25 cellular contexts compared by ENCODE assay signal in the genomic region with DNA sequence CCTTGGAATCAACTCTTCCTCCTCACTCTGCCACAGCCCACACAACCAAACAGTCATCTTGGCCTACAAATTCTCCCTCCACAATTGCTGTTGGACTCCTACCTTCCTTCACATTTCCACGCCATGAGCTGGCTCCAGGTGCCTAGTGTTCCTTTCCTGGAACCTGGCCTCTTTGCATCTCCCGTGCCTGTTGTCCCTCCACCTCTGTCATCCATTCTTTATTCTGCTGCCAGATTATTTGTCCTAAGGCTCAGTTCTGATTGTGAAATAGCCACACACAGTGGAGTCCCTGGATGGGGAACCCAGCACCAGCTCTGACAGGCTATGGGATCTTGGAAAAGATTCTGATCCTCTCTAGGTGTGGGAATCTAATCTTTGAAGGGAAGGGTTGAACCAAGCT.
DNase-seq lines count a peak whose midpoint lies in the region; ATAC-seq, FAIRE-seq and TF ChIP-seq lines count a peak whose summit lies in the region.
"Had no signal": no experiment of that assay in that cellular context is flagged by ENCODE, and none has a peak within 500 bp of the region (broad histone marks: within the 10 kb centered on the region; RNA-seq: fewer than 3 reads in every experiment).

No MANE protein-coding gene starts in this region.

- no peak overlapping the region for H3K9ac ChIP-seq in HepG2 (ENCODE audit: insufficient read depth, low read depth, low read length)
- H3K9ac ChIP-seq in PC-3 (ENCODE audit: low read length): no peak overlapping the region

- CTCF ChIA-PET in activated naive CD4-positive, alpha-beta T cell treated with anti-CD3 and anti-CD28 coated beads for 36 hours (lab: Charles Lee): interaction anchor here (0.5 kb wide), 1 partner anchor 85 kb away, joined by 3 read pairs; no protein-coding TSS in a partner anchor
- CTCF ChIA-PET in activated naive CD4-positive, alpha-beta T cell treated with anti-CD3 and anti-CD28 coated beads, Interleukin-2, amount 10 ng/mL, durations not matched to agents 7 days and 5 days (lab: Charles Lee): interaction anchor here (0.6 to 0.8 kb wide), 2 partner anchors 16 to 23 kb away, joined by 3 read pairs; no protein-coding TSS in a partner anchor
- CTCF ChIA-PET in HepG2 (lab: Yijun Ruan, JAX; ENCODE audit: low intra/inter-chr PET ratio, low total read pairs): no interaction called here
- CTCF ChIA-PET in PC-3 (lab: Charles Lee): no interaction called here

- no peak for TF ChIP-seq RAD21 in HepG2 (CRISPR knock-in tag; IDR thresholded peaks at IDR 0.05)

- H2AFZ ChIP-seq in HepG2 (ENCODE audit: low read length): no peak overlapping the region
- no peak overlapping the region for H2AFZ ChIP-seq in PC-3 (ENCODE audit: low read length)
- H2AFZ ChIP-seq: GM23338 had no signal

- no peaks in the 10 kb centered on the region for H3K4me1 ChIP-seq in breast epithelium
- peaks cover 46% of the 10 kb centered on the region for H3K4me1 ChIP-seq in HepG2 (ENCODE audit: insufficient read depth, low read length)
- H3K4me1 ChIP-seq in prostate gland (replicated peaks): peaks cover 7% of the 10 kb centered on the region
- no peaks in the 10 kb centered on the region for H3K4me1 ChIP-seq in PC-3 (ENCODE audit: insufficient read depth, low read length)
- H3K4me1 ChIP-seq: A549 had no signal

- intact Hi-C loops in activated naive CD4-positive, alpha-beta T cell treated with anti-CD3 and anti-CD28 coated beads for 36 hours (cut with micrococcal nuclease): no loop called here
- intact Hi-C loops in breast epithelium (cut with DNase I; ENCODE audit: low total_unique reads): no loop called here
- intact Hi-C loops in HepG2 (cut with micrococcal nuclease; ENCODE audit: unreplicated experiment): loop anchor here (2.0 kb wide), 1 partner anchor 18 kb away; no protein-coding TSS in a partner anchor
- intact Hi-C loops in prostate gland (cut with DNase I): no loop called here
- intact Hi-C loops in PC-3 (cut with micrococcal nuclease): no loop called here

- no peak for FAIRE-seq in HepG2 (lab: Jason Lieb, UNC)
- FAIRE-seq: A549, GM12891, GM18507 had no signal

- TF ChIP-seq CTCF in breast epithelium (IDR thresholded peaks at IDR 0.05) (no peak), HepG2 (CRISPR knock-in tag; IDR thresholded peaks at IDR 0.05) (no peak), prostate gland (IDR thresholded peaks at IDR 0.05) (no peak), PC-3 (conservative IDR thresholded peaks at IDR 0.05; ENCODE audit: low read depth, low read length) (no peak)

- H3K79me2 ChIP-seq in HepG2 (ENCODE audit: insufficient read depth, low read length) (no peaks in the 10 kb centered on the region), PC-3 (ENCODE audit: low read length) (no peaks in the 10 kb centered on the region)

- H3K4me3 Mint-ChIP-seq in activated naive CD4-positive, alpha-beta T cell treated with anti-CD3 and anti-CD28 coated beads for 36 hours: no peak overlapping the region
- H3K4me3 Mint-ChIP-seq in activated naive CD4-positive, alpha-beta T cell treated with anti-CD3 and anti-CD28 coated beads, Interleukin-2, amount 10 ng/mL, durations not matched to agents 7 days and 5 days: no peak overlapping the region
- H3K4me3 Mint-ChIP-seq: CD4-positive, alpha-beta memory T cell; GM23338; H9; HFFc6 had no signal

- H3K27ac ChIP-seq in breast epithelium (peak overlapping the region; percentile 57 to 67), HepG2 (ENCODE audit: extremely low read length, insufficient read depth, low read length) (no peak overlapping the region), prostate gland (peak overlapping the region; percentile 6 to 63), PC-3 (ENCODE audit: low read length) (no peak overlapping the region)
- H3K27ac ChIP-seq: A549 had no signal

- H3K9me3 ChIP-seq in breast epithelium (no peaks in the 10 kb centered on the region), HepG2 (ENCODE audit: low read length) (peaks cover 7% of the 10 kb centered on the region), prostate gland (no peaks in the 10 kb centered on the region), PC-3 (ENCODE audit: low read length) (no peaks in the 10 kb centered on the region; the same call in 1 of the 2 replicates)

- H3K9me2 ChIP-seq in PC-3 (replicated peaks; ENCODE audit: low read length): no peaks in the 10 kb centered on the region

- no peak for DNase-seq in activated naive CD4-positive, alpha-beta T cell treated with anti-CD3 and anti-CD28 coated beads for 36 hours
- DNase-seq in activated naive CD4-positive, alpha-beta T cell treated with anti-CD3 and anti-CD28 coated beads, Interleukin-2, amount 10 ng/mL, durations not matched to agents 7 days and 5 days: no peak
- DNase-seq in breast epithelium (ENCODE audit: low spot score in 2 of 2): peak; percentile 52 to 86
- DNase-seq in HepG2 (ENCODE audit: low spot score): peak; percentile 32
- DNase-seq in prostate gland (ENCODE audit: low spot score): peak; percentile 76
- no peak for DNase-seq in SKM-1 (lab: John Stamatoyannopoulos, UW; ENCODE audit: unreplicated experiment)
- DNase-seq in PC-3: no peak
- DNase-seq in NCI-H526 (lab: John Stamatoyannopoulos, UW): no peak
- DNase-seq: 8988T; ACHN; AML-193; C1 segment of cervical spinal cord; Calu3; CD4-positive, alpha-beta memory T cell; COR-L47; DMS53; DMS79 treated with DMSO at 0.1 percent for 48 hours; GF-D8; H9; HFFc6 had no signal

- in situ Hi-C loops in HepG2 (cut with HindIII; ENCODE audit: extremely low pct_ligation_motif_present, low pct_unique_long_range_greater_than_20kb): no loop called here

- WGBS in HepG2 (ENCODE audit: low lambda C conversion rate): 13% methylated on average over 2 of the region's 2 CpGs
- 51% methylated on average over 2 of the region's 2 CpGs for WGBS in prostate gland

- TF ChIP-seq EP300 in HepG2 (IDR thresholded peaks at IDR 0.05; ENCODE audit: low read depth in 2 of 2, low read length in 2 of 2): no peak
- TF ChIP-seq EP300 in HepG2 (CRISPR knock-in tag; IDR thresholded peaks at IDR 0.05; ENCODE audit: borderline replicate concordance): no peak

- BruUV-seq in HepG2 (replicated peaks; lab: Mats Ljungman, UMichigan) (no TSS peak), PC-3 (replicated peaks; lab: Mats Ljungman, UMichigan) (no TSS peak)

- peaks cover 2% of the 10 kb centered on the region for H3K27me3 Mint-ChIP-seq in activated naive CD4-positive, alpha-beta T cell treated with anti-CD3 and anti-CD28 coated beads for 36 hours (ENCODE audit: low read depth)
- H3K27me3 Mint-ChIP-seq in activated naive CD4-positive, alpha-beta T cell treated with anti-CD3 and anti-CD28 coated beads, Interleukin-2, amount 10 ng/mL, durations not matched to agents 7 days and 5 days: peaks cover 4% of the 10 kb centered on the region

- POLR2A ChIA-PET in HepG2 (lab: Yijun Ruan, JAX): interaction anchor here (0.6 kb wide), 1 partner anchor 10 kb away, joined by 3 read pairs; no protein-coding TSS in a partner anchor
- POLR2A ChIA-PET in PC-3 (lab: Charles Lee; ENCODE audit: unreplicated experiment): no interaction called here

- H3K27me3 ChIP-seq in breast epithelium (no peaks in the 10 kb centered on the region), HepG2 (ENCODE audit: control insufficient read depth in 1 of 2, insufficient read depth in 2 of 2, low read length in 2 of 2) (no peaks in the 10 kb centered on the region), prostate gland (replicated peaks; ENCODE audit: insufficient read depth) (no peaks in the 10 kb centered on the region), PC-3 (ENCODE audit: low read length) (no peaks in the 10 kb centered on the region)

- no peak for TF ChIP-seq POLR2A in breast epithelium (IDR thresholded peaks at IDR 0.05)
- no peak for TF ChIP-seq POLR2A in HepG2 (IDR thresholded peaks at IDR 0.05; ENCODE audit: insufficient read depth in 1 of 2, low read depth in 2 of 2, low read length in 2 of 2)
- no peak for TF ChIP-seq POLR2A in prostate gland (IDR thresholded peaks at IDR 0.05)

- H3K4me2 ChIP-seq in HepG2 (ENCODE audit: low read depth, low read length) (no peak overlapping the region; the same call in 1 of the 2 replicates), PC-3 (ENCODE audit: low read length) (no peak overlapping the region)
- H3K4me2 ChIP-seq: A549, GM23338 had no signal

- no peaks in the 10 kb centered on the region for H3F3A ChIP-seq in PC-3 (ENCODE audit: low read length, unreplicated experiment)

- peak overlapping the region; percentile 19 for H3K27ac Mint-ChIP-seq in activated naive CD4-positive, alpha-beta T cell treated with anti-CD3 and anti-CD28 coated beads for 36 hours
- no peak overlapping the region for H3K27ac Mint-ChIP-seq in activated naive CD4-positive, alpha-beta T cell treated with anti-CD3 and anti-CD28 coated beads, Interleukin-2, amount 10 ng/mL, durations not matched to agents 7 days and 5 days
- H3K27ac Mint-ChIP-seq: GM23338, H9, HFFc6 had no signal

- no peaks in the 10 kb centered on the region for H3K36me3 Mint-ChIP-seq in activated naive CD4-positive, alpha-beta T cell treated with anti-CD3 and anti-CD28 coated beads for 36 hours (ENCODE audit: low read depth)
- peaks cover 2% of the 10 kb centered on the region for H3K36me3 Mint-ChIP-seq in activated naive CD4-positive, alpha-beta T cell treated with anti-CD3 and anti-CD28 coated beads, Interleukin-2, amount 10 ng/mL, durations not matched to agents 7 days and 5 days
- H3K36me3 Mint-ChIP-seq: CD4-positive, alpha-beta memory T cell had no signal

- H3K4me3 ChIP-seq in breast epithelium (no peak overlapping the region), HepG2 (replicated peaks in 1 of 3; ENCODE audit: insufficient read depth in 1 of 3, low read depth in 2 of 3, low read length in 3 of 3) (no peak overlapping the region), prostate gland (no peak overlapping the region), PC-3 (ENCODE audit: low read length) (no peak overlapping the region)
- H3K4me3 ChIP-seq: A549, GM23338 had no signal

- H3K36me3 ChIP-seq in breast epithelium (no peaks in the 10 kb centered on the region), HepG2 (replicated peaks in 1 of 2; ENCODE audit: control insufficient read depth in 1 of 2, insufficient read depth in 2 of 2, low read length in 2 of 2) (no peaks in the 10 kb centered on the region), prostate gland (no peaks in the 10 kb centered on the region), PC-3 (ENCODE audit: low read depth, low read length) (no peaks in the 10 kb centered on the region)

- H3K9me3 Mint-ChIP-seq in activated naive CD4-positive, alpha-beta T cell treated with anti-CD3 and anti-CD28 coated beads for 36 hours: peaks cover 2% of the 10 kb centered on the region
- peaks cover 5% of the 10 kb centered on the region for H3K9me3 Mint-ChIP-seq in activated naive CD4-positive, alpha-beta T cell treated with anti-CD3 and anti-CD28 coated beads, Interleukin-2, amount 10 ng/mL, durations not matched to agents 7 days and 5 days

- H4K20me1 ChIP-seq in HepG2 (ENCODE audit: insufficient read depth, low read length) (no peaks in the 10 kb centered on the region), PC-3 (ENCODE audit: low read length) (no peaks in the 10 kb centered on the region)

- peaks cover 24% of the 10 kb centered on the region for H3K4me1 Mint-ChIP-seq in activated naive CD4-positive, alpha-beta T cell treated with anti-CD3 and anti-CD28 coated beads for 36 hours (ENCODE audit: low read depth)
- peaks cover 22% of the 10 kb centered on the region for H3K4me1 Mint-ChIP-seq in activated naive CD4-positive, alpha-beta T cell treated with anti-CD3 and anti-CD28 coated beads, Interleukin-2, amount 10 ng/mL, durations not matched to agents 7 days and 5 days
- H3K4me1 Mint-ChIP-seq: GM23338, H9 had no signal

- ATAC-seq in HepG2: peak; percentile 75
- ATAC-seq in PC-3: no peak
- ATAC-seq: A549, GM23338, HCT116 had no signal

Comparison
In these comparisons a context has a peak if more than half of its experiments do, and no peak if none do; other contexts are left out.
1. DNase-seq: peak in breast epithelium (2 of 2), HepG2 (single experiment) and prostate gland (single experiment); none in activated naive CD4-positive, alpha-beta T cell treated with anti-CD3 and anti-CD28 coated beads for 36 hours (single experiment), activated naive CD4-positive, alpha-beta T cell treated with anti-CD3 and anti-CD28 coated beads, Interleukin-2, amount 10 ng/mL, durations not matched to agents 7 days and 5 days (single experiment), SKM-1 (single experiment), PC-3 (single experiment) and NCI-H526 (0 of 2).
2. H3K27ac ChIP-seq: peak in breast epithelium (2 of 2) and prostate gland (2 of 2); none in HepG2 (single experiment) and PC-3 (single experiment).
3. CTCF ChIA-PET loops: an anchor here in activated naive CD4-positive, alpha-beta T cell treated with anti-CD3 and anti-CD28 coated beads for 36 hours (0.5 kb wide) and activated naive CD4-positive, alpha-beta T cell treated with anti-CD3 and anti-CD28 coated beads, Interleukin-2, amount 10 ng/mL, durations not matched to agents 7 days and 5 days (0.6 to 0.8 kb wide); none called in HepG2 and PC-3.